In genomic region chr3:186255703-186256331, GRCh38 we compare ENCODE assay signal across 8 cellular contexts.
DNase-seq lines count a peak whose midpoint lies in the region; ATAC-seq, FAIRE-seq and TF ChIP-seq lines count a peak whose summit lies in the region.

No MANE protein-coding gene starts in this region.

- peak overlapping the region; percentile 92 to 96 (median 95) for H3K27ac Mint-ChIP-seq in IgD-negative memory B cell

- CTCF ChIA-PET in RWPE1 (lab: Yijun Ruan, JAX), result interaction anchor here (0.5 to 1.3 kb wide), 3 partner anchors 39 to 284 kb away, joined by 3 to 7 read pairs (median 4); no protein-coding TSS in a partner anchor

- no peak overlapping the region for H3K23ac ChIP-seq in neuronal stem cell (ENCODE audit: low read depth, low read length, poor library complexity)

- H3K4ac ChIP-seq in neuronal stem cell (ENCODE audit: low read length), result no peak overlapping the region

- H3K9me3 ChIP-seq in neuronal stem cell (replicated peaks in 1 of 2; ENCODE audit: control insufficient read depth in 2 of 2, insufficient read depth in 1 of 2, low read depth in 1 of 2, low read length in 2 of 2), result no peaks in the 10 kb centered on the region

- no peaks in the 10 kb centered on the region for H3K79me1 ChIP-seq in neuronal stem cell (ENCODE audit: low read depth, low read length)

- H2AK5ac ChIP-seq in neuronal stem cell (ENCODE audit: low read depth, low read length), result no peak overlapping the region

- POLR2A ChIA-PET in RWPE1 (lab: Yijun Ruan, JAX; ENCODE audit: low non-redundant PET), result no interaction called here

- no peak for ATAC-seq in GM18873 (IDR thresholded peaks at IDR 0.05; ENCODE audit: low FRiP score, unreplicated experiment)

- no peaks in the 10 kb centered on the region for H3K9me3 Mint-ChIP-seq in IgD-negative memory B cell

- TF ChIP-seq POLR2A in GM12891 (IDR thresholded peaks at IDR 0.05; ENCODE audit: low read depth, low read length), result no peak

- H2BK15ac ChIP-seq in neuronal stem cell (ENCODE audit: low read length), result no peak overlapping the region

- H3K14ac ChIP-seq in neuronal stem cell (ENCODE audit: low read length), result no peak overlapping the region

- H3K4me3 Mint-ChIP-seq in IgD-negative memory B cell, result peak overlapping the region; percentile 75 to 88 (median 80)

- H3K9ac ChIP-seq in neuronal stem cell (ENCODE audit: low read depth, low read length, poor library complexity), result no peak overlapping the region

- H3K27me3 ChIP-seq in neuronal stem cell (ENCODE audit: control insufficient read depth in 3 of 3, insufficient read depth in 3 of 3, low read depth in 1 of 3, low read length in 3 of 3), result peaks cover 0 to 23% (median 0%) of the 10 kb centered on the region in 3 experiments

- in situ Hi-C loops in astrocyte of the spinal cord (cut with HindIII; ENCODE audit: low sequenced_read_pairs), result no loop called here

- H3K36me3 ChIP-seq in neuronal stem cell (replicated peaks in 1 of 2; ENCODE audit: control insufficient read depth in 2 of 2, insufficient read depth in 2 of 2, low read length in 2 of 2), result no peaks in the 10 kb centered on the region

- WGBS in neuronal stem cell (ENCODE audit: extremely low coverage in 2 of 2, insufficient read length in 2 of 2, insufficient replicate concordance in 1 of 2), 2 donors, result no CpG with 5 or more reads among the region's 19 CpGs

- no peaks in the 10 kb centered on the region for H3K27me3 Mint-ChIP-seq in IgD-negative memory B cell

- no peak overlapping the region for H4K91ac ChIP-seq in neuronal stem cell (ENCODE audit: low read depth, low read length, poor library complexity)

- H3K4me1 ChIP-seq in neuronal stem cell (ENCODE audit: control insufficient read depth in 2 of 2, insufficient read depth in 1 of 2, low read depth in 1 of 2, low read length in 2 of 2), result peaks cover 3 to 15% of the 10 kb centered on the region in 2 donors

- FAIRE-seq in GM12891 (lab: Jason Lieb, UNC), result peak; percentile 55

- H3K4me2 ChIP-seq in neuronal stem cell (ENCODE audit: insufficient read depth, low read length, poor library complexity, severe bottlenecking), result no peak overlapping the region

- peak overlapping the region; percentile 1 for H3K18ac ChIP-seq in neuronal stem cell (ENCODE audit: low read length)

- H2BK5ac ChIP-seq in neuronal stem cell (ENCODE audit: low read length), result no peak overlapping the region

- no peak overlapping the region for H3K4me3 ChIP-seq in astrocyte of the spinal cord (ENCODE audit: low read depth, low read length)
- H3K4me3 ChIP-seq in neuronal stem cell (ENCODE audit: low read length in 2 of 2), result no peak overlapping the region

- no peak overlapping the region for H2BK120ac ChIP-seq in neuronal stem cell (ENCODE audit: low read depth, low read length)

- peaks cover 25 to 46% (median 31%) of the 10 kb centered on the region in 3 donors for H3K4me1 Mint-ChIP-seq in IgD-negative memory B cell

- H3K27ac ChIP-seq in neuronal stem cell (replicated peaks; ENCODE audit: low read length), result no peak overlapping the region
- no peak overlapping the region for H3K27ac ChIP-seq in RWPE1

- peaks cover 2% of the 10 kb centered on the region for H3K36me3 Mint-ChIP-seq in IgD-negative memory B cell

- H4K8ac ChIP-seq in neuronal stem cell (ENCODE audit: low read depth, low read length), result no peak overlapping the region

- TF ChIP-seq CTCF in astrocyte of the spinal cord (IDR thresholded peaks at IDR 0.05; ENCODE audit: low read depth, low read length) (peak; percentile 30), RWPE1 (conservative IDR thresholded peaks at IDR 0.05; ENCODE audit: low read depth) (no peak)

- H2AFZ ChIP-seq in neuronal stem cell (ENCODE audit: low read length), result no peak overlapping the region

- H2BK12ac ChIP-seq in neuronal stem cell (ENCODE audit: low read length), result no peak overlapping the region

- no peak for DNase-seq in GM12891 (ENCODE audit: insufficient read length, low spot score)
- no peak for DNase-seq in astrocyte of the spinal cord (ENCODE audit: low read depth, low spot score)
- DNase-seq in neuronal stem cell (ENCODE audit: low spot score), result no peak
- DNase-seq in Ammon's horn (ENCODE audit: low spot score), result no peak
- DNase-seq in RWPE1 (ENCODE audit: low spot score), result no peak
- DNase-seq in NK-92 (lab: John Stamatoyannopoulos, UW; ENCODE audit: unreplicated experiment), result no peak

TF ChIP-seq in GM12891, 5 proteins besides CTCF, POLR2A, EP300 and RAD21:
- TF ChIP-seq TAF1 (IDR thresholded peaks at IDR 0.05; ENCODE audit: low read depth, low read length) (no peak), POU2F2 (IDR thresholded peaks at IDR 0.05; ENCODE audit: low read depth, low read length) (peak; percentile 66; the same call in 1 of the 2 replicates)
